In the genomic region with DNA sequence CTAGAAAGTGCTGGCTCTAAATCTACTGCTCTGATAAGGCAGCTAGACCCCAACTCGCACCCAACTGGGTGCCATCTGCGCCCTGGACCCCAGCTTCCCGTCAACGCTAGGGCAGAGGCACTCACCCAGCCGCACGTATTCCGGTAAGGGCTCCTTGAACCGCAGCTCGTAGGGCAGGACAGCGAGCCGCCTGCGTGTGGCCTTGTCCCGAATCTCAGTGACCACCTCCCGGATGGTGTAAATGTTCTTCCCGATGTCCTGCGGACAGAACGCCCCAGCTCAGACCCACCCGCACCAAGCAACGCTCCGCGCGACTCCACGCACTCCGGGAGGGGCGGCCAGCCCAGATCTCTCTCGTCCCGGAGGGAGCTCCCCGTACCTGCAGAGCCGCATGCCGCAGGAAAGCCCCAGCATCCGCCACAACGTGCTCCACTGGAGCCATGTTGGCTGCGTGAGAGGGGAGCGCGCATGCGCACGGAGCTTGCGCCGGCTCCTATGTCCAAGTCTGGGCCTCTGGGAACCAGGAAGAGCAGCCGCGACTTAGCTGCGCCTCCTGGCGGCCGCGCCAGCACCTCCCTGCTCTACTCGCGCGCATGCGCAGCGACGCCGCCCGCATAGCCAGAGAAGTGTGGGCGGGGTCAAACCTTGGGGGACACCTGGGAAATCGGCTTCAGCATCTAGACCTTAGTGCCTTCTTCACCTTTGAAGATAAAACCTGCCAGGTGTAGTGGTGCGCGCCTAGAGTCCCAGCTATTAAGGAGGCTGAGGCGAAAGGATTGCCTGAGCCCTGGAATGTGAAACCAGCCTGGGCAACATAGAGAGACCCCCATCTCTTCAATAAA, we compare ENCODE assay signal across 8 cellular contexts. TPM values are rescaled to one million over a fixed set of nuclear protein-coding genes. Genes with fewer than 3 reads are reported as not detected.
DNase-seq lines count a peak whose midpoint lies in the region; ATAC-seq and TF ChIP-seq lines count a peak whose summit lies in the region.

Gene NOB1 (minus strand): TSS at position 458 of the 842 bp plus-strand sequence. CDS start 16 bp downstream, at position 442.

- no TSS peak for BruUV-seq in PC-9 (replicated peaks; lab: Mats Ljungman, UMichigan)

- 0 to 1% methylated on average over 58 of the region's 58 CpGs for WGBS in esophagus, 2 donors

- POLR2A ChIA-PET in PC-9 (lab: Charles Lee; ENCODE audit: unreplicated experiment): interaction anchor here (0.5 to 1.0 kb wide), 8 partner anchors 16 to 626 kb away, joined by 3 to 7 read pairs (median 4); partner anchors contain the start of gene NQO1

- DNase-seq in DMS79 (lab: John Stamatoyannopoulos, UW): peak; percentile 65
- peak; percentile 98 for DNase-seq in KBM-7
- DNase-seq in PC-9: peak; percentile 91 to 97
- DNase-seq in activated T-cell treated with anti-CD3 and anti-CD28 coated beads, Interleukin-2, amount 50 U/mL, for 24 hours: peak; percentile 97
- peak; percentile 91 for DNase-seq in stimulated activated CD8-positive, alpha-beta memory T cell treated with anti-CD3 and anti-CD28 coated beads, Interleukin-7, amount 100 ng/mL, for 24 hours (ENCODE audit: low read depth)

- no peaks in the 10 kb centered on the region for H3K9me3 Mint-ChIP-seq in activated T-cell treated with anti-CD3 and anti-CD28 coated beads, Interleukin-2, amount 50 U/mL, for 24 hours

- H4K20me1 ChIP-seq in PC-9 (ENCODE audit: insufficient read depth): peaks cover 13% of the 10 kb centered on the region; the same call in 1 of the 2 replicates

- H3K27ac ChIP-seq in PC-9 (peak within 1 kb of the TSS; percentile 52), esophagus (ENCODE audit: low read depth in 2 of 2, low read length in 1 of 2) (peak within 1 kb of the TSS; percentile 47 to 83), muscle layer of colon (ENCODE audit: low read depth, low read length) (peak within 1 kb of the TSS; percentile 81)

- peaks cover 44% of the 10 kb centered on the region for H3K79me2 ChIP-seq in PC-9 (ENCODE audit: low read depth)

- TF ChIP-seq CTCF in PC-9 (conservative IDR thresholded peaks at IDR 0.05): peak; percentile 94

- in situ Hi-C loops in KBM-7 (cut with MboI; ENCODE audit: low pct_unique_long_range_greater_than_20kb, low sequenced_read_pairs): no loop called here

- H3K4me1 ChIP-seq in PC-9 (replicated peaks; ENCODE audit: insufficient read depth): peaks cover 20% of the 10 kb centered on the region
- H3K4me1 ChIP-seq in esophagus (ENCODE audit: control insufficient read depth in 2 of 2, insufficient read depth in 2 of 2, low read length in 1 of 2): no peaks in the 10 kb centered on the region
- peaks cover 15% of the 10 kb centered on the region for H3K4me1 ChIP-seq in muscle layer of colon (ENCODE audit: insufficient read depth, low read length)

- peak within 1 kb of the TSS; percentile 100 for H3K4me3 Mint-ChIP-seq in activated T-cell treated with anti-CD3 and anti-CD28 coated beads, Interleukin-2, amount 50 U/mL, for 24 hours

- no peaks in the 10 kb centered on the region for H3K9me2 ChIP-seq in PC-9 (ENCODE audit: insufficient read depth)

- H3K4me3 ChIP-seq in PC-9 (peak within 1 kb of the TSS; percentile 95), esophagus (ENCODE audit: low read depth in 1 of 2, low read length in 2 of 2) (peak within 1 kb of the TSS; percentile 81 to 88), muscle layer of colon (ENCODE audit: low read depth in 1 of 2, low read length in 2 of 2) (peak within 1 kb of the TSS; percentile 99 to 100)

- CTCF ChIA-PET in PC-9 (lab: Charles Lee): interaction anchor here (0.6 to 1.4 kb wide), 9 partner anchors 9 to 153 kb away, joined by 3 to 6 read pairs (median 4); no protein-coding TSS in a partner anchor

- H3K4me1 Mint-ChIP-seq in activated T-cell treated with anti-CD3 and anti-CD28 coated beads, Interleukin-2, amount 50 U/mL, for 24 hours (ENCODE audit: low read depth): peaks cover 26% of the 10 kb centered on the region

- H3K4me2 ChIP-seq in PC-9: peak within 1 kb of the TSS; percentile 96

- peak within 1 kb of the TSS; percentile 94 for H2AFZ ChIP-seq in PC-9

- intact Hi-C loops in PC-9 (cut with micrococcal nuclease; ENCODE audit: unreplicated experiment): loop anchor here (1.0 kb wide), 3 partner anchors 28 to 358 kb away; partner anchors contain the start of gene NQO1

- H3K27ac Mint-ChIP-seq in activated T-cell treated with anti-CD3 and anti-CD28 coated beads, Interleukin-2, amount 50 U/mL, for 24 hours: peak within 1 kb of the TSS; percentile 99

- no peaks in the 10 kb centered on the region; the same call in 1 of the 2 replicates for H3F3A ChIP-seq in PC-9 (ENCODE audit: insufficient read depth, low read depth)

- H3K27me3 ChIP-seq in PC-9 (ENCODE audit: insufficient read depth, low read depth) (no peaks in the 10 kb centered on the region), esophagus (ENCODE audit: control insufficient read depth in 1 of 2, insufficient read depth in 2 of 2, low read length in 2 of 2) (no peaks in the 10 kb centered on the region), muscle layer of colon (ENCODE audit: control insufficient read depth in 1 of 2, insufficient read depth in 2 of 2, low read length in 2 of 2) (no peaks in the 10 kb centered on the region)

- H3K9me3 ChIP-seq in PC-9 (ENCODE audit: insufficient read depth, low read depth): no peaks in the 10 kb centered on the region
- H3K9me3 ChIP-seq in esophagus (ENCODE audit: control insufficient read depth in 2 of 2, insufficient read depth in 1 of 2, low read depth in 1 of 2, low read length in 1 of 2): no peaks in the 10 kb centered on the region
- no peaks in the 10 kb centered on the region for H3K9me3 ChIP-seq in muscle layer of colon (ENCODE audit: low read length)

- peak; percentile 81 for ATAC-seq in GM21619 (IDR thresholded peaks at IDR 0.05; ENCODE audit: unreplicated experiment)

- H3K27me3 Mint-ChIP-seq in activated T-cell treated with anti-CD3 and anti-CD28 coated beads, Interleukin-2, amount 50 U/mL, for 24 hours: no peaks in the 10 kb centered on the region

- H3K36me3 Mint-ChIP-seq in activated T-cell treated with anti-CD3 and anti-CD28 coated beads, Interleukin-2, amount 50 U/mL, for 24 hours (ENCODE audit: low read depth): peaks cover 47% of the 10 kb centered on the region

- H3K36me3 ChIP-seq in PC-9 (ENCODE audit: low read depth): peaks cover 15% of the 10 kb centered on the region
- H3K36me3 ChIP-seq in esophagus (ENCODE audit: control insufficient read depth in 2 of 2, insufficient read depth in 2 of 2, low read length in 1 of 2): peaks cover 0 to 2% of the 10 kb centered on the region in 2 donors
- peaks cover 10% of the 10 kb centered on the region for H3K36me3 ChIP-seq in muscle layer of colon (ENCODE audit: insufficient read depth, low read length)

- H3K9ac ChIP-seq in muscle layer of colon (ENCODE audit: low read length): peak within 1 kb of the TSS; percentile 84

RNA-seq across cellular contexts. Expression of gene NOB1, which starts in this region (rescaled TPM):
- 66.9 and 93.2 TPM in 2 replicates for total RNA-seq in PC-9 (2021)
- 10 to 100 TPM; 14.7 to 49.5 TPM for polyA plus RNA-seq in esophagus

Comparison
In these comparisons a context has a peak if more than half of its experiments do, and no peak if none do; other contexts are left out.
1. Peak in every context shown above with its lines: DNase-seq, ATAC-seq, H3K4me3 ChIP-seq and H3K27ac ChIP-seq.